ENCODE assay signal across 1 cellular context in the genomic region with DNA sequence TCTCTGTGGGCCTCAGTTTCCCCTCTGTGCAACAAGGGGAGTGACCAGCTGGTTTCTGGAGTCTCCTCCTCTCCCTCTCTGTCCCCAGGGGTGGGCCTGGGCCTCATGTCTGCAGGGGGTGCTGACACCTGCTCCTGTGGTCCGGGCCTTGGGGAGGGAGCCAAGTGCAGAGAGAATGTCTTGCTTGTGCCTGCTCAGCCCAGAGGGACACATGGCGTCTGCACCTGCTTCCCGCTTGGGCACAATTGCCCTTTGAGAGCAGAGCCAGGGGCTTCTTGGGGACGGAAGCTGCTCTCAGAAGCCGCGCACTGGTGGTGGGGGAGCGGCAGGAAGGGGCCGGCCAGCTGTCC.
TF ChIP-seq lines count a peak whose summit lies in the region.

No MANE protein-coding gene starts in this region.

TF ChIP-seq in HepG2, 621 proteins besides CTCF, POLR2A, EP300 and RAD21:
- TF ChIP-seq JUND (CRISPR knock-in tag; IDR thresholded peaks at IDR 0.05) (no peak), ZNF205 (CRISPR knock-in tag; IDR thresholded peaks at IDR 0.05) (no peak)
- TF ChIP-seq, protein P1, sequence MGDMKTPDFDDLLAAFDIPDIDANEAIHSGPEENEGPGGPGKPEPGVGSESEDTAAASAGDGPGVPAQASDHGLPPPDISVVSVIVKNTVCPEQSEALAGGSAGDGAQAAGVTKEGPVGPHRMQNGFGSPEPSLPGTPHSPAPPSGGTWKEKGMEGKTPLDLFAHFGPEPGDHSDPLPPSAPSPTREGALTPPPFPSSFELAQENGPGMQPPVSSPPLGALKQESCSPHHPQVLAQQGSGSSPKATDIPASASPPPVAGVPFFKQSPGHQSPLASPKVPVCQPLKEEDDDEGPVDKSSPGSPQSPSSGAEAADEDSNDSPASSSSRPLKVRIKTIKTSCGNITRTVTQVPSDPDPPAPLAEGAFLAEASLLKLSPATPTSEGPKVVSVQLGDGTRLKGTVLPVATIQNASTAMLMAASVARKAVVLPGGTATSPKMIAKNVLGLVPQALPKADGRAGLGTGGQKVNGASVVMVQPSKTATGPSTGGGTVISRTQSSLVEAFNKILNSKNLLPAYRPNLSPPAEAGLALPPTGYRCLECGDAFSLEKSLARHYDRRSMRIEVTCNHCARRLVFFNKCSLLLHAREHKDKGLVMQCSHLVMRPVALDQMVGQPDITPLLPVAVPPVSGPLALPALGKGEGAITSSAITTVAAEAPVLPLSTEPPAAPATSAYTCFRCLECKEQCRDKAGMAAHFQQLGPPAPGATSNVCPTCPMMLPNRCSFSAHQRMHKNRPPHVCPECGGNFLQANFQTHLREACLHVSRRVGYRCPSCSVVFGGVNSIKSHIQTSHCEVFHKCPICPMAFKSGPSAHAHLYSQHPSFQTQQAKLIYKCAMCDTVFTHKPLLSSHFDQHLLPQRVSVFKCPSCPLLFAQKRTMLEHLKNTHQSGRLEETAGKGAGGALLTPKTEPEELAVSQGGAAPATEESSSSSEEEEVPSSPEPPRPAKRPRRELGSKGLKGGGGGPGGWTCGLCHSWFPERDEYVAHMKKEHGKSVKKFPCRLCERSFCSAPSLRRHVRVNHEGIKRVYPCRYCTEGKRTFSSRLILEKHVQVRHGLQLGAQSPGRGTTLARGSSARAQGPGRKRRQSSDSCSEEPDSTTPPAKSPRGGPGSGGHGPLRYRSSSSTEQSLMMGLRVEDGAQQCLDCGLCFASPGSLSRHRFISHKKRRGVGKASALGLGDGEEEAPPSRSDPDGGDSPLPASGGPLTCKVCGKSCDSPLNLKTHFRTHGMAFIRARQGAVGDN (CRISPR knock-in tag; IDR thresholded peaks at IDR 0.05), result 0 out of 2 replicates have a peak, but pooled peaks have one; percentile 25
